ENCODE assay signal across 8 cellular contexts in the genomic region with DNA sequence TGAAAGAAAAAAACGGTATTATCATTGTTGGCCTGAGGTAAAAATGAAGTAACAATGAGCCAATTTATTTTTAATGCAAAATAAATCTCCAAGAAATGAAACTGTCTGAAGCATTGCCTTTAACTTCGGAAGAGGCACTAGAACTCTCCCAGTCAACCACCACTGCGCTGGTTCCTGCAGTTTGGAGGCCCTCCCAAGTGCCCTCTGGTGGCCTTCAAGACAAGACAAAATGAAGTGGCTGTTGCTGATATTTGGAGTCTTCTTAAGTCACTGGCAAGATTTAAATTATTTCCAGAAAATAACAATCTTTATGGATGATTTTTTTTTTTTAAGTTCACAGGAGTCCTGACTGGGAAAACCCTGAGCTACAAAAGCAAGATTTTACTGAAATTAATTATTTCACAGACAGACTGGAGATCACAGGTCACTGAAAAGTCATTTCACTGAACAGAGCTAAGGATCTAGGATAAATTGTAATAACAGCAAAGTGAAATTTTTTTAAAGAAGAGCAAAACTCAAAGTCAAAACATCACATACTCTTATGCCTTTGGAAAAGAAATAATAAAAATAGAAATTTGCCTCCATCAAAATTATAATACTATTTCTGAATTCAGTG.
DNase-seq lines count a peak whose midpoint lies in the region; ATAC-seq and TF ChIP-seq lines count a peak whose summit lies in the region.

No MANE protein-coding gene starts in this region.

- in situ Hi-C loops in GM13977 (cut with MboI; ENCODE audit: low pct_unique_long_range_greater_than_20kb, low sequenced_read_pairs, unreplicated experiment): no loop called here

- no peak for ATAC-seq in HG03565 (IDR thresholded peaks at IDR 0.05; ENCODE audit: unreplicated experiment)
- ATAC-seq in activated CD4-positive, CD25-positive, alpha-beta regulatory T cell treated with anti-CD3 and anti-CD28 coated beads, Interleukin-2, amount 50 U/mL, for 24 hours: no peak

- peak; percentile 92 for TF ChIP-seq CTCF in AG10803 (conservative IDR thresholded peaks at IDR 0.05; ENCODE audit: low read length)
- TF ChIP-seq CTCF in GM13977 (IDR thresholded peaks at IDR 0.05; ENCODE audit: extremely low read depth, insufficient read depth, missing control alignments): peak; percentile 28

- DNase-seq in AG10803 (ENCODE audit: low read depth) (peak; percentile 81), GM13977 (ENCODE audit: low spot score) (no peak), NCI-H510A treated with DMSO at 0.1 percent for 48 hours (lab: John Stamatoyannopoulos, UW) (peak; percentile 47), activated T-cell treated with anti-CD3 and anti-CD28 coated beads for 48 hours (ENCODE audit: low read depth) (peak; percentile 7), globus pallidus (ENCODE audit: low spot score) (peak; percentile 84), pons (ENCODE audit: low spot score) (peak; percentile 88)

- no peak overlapping the region for H3K4me3 ChIP-seq in AG10803 (ENCODE audit: low read length)
